21 cellular contexts compared by ENCODE assay signal in the genomic region with DNA sequence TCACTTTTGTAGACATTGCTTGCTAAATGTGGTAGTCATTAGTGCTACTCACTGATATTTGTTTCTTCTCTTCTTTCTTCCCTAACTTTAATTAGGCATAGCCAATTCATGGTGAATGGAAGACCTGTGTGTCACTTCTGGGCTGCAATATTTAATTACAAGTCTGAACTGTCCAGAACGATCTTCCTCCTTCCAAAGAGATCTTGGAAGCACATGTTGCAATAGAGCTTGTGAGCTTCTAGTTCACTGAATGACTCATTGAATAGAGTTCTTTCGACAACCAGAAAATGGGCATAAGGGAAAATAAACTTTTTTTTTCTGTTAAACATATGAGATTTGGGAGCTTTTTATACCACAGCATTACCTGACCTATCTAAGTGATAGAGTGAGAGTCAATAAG.
DNase-seq lines count a peak whose midpoint lies in the region; ATAC-seq and TF ChIP-seq lines count a peak whose summit lies in the region.
"Had no signal": no experiment of that assay in that cellular context is flagged by ENCODE, and none has a peak within 500 bp of the region (broad histone marks: within the 10 kb centered on the region; RNA-seq: fewer than 3 reads in every experiment).

No MANE protein-coding gene starts in this region.

- DNase-seq in HCEC 1CT (peak; percentile 29), epithelial cell of prostate (ENCODE audit: low read depth, low spot score) (peak; percentile 26), stromal cell of bone marrow (ENCODE audit: low read depth) (peak; percentile 39), Right ventricle myocardium inferior (ENCODE audit: missing footprints) (no peak), lower leg skin (ENCODE audit: low spot score in 2 of 2) (no peak)
- DNase-seq: activated CD4-positive, alpha-beta T cell treated with anti-CD3 and anti-CD28 coated beads, Interleukin-2, amount 10 ng/mL, durations not matched to agents 7 days and 5 days; activated gamma-delta T cell treated with Interleukin-2 at 50 U/mL for 16 hours; erythroblast; hippocampal formation; kidney; naive B cell; NCI-H1436; NCI-H2171 treated with DMSO at 0.1 percent for 48 hours; NCI-H82; ovary; RPMI8226; stimulated activated CD4-positive, alpha-beta T cell treated with anti-CD3 and anti-CD28 coated beads, Interleukin-2, amount 100 ng/mL, for 24 hours had no signal

- H3K36me3 ChIP-seq in OCI-LY1 (ENCODE audit: insufficient read depth, low read length) = no peaks in the 10 kb centered on the region
- H3K36me3 ChIP-seq: BLaER1, ovary, vagina had no signal

- intact Hi-C loops in Right ventricle myocardium inferior (cut with DNase I) = no loop called here
- intact Hi-C loops in lower leg skin (cut with DNase I; ENCODE audit: low total_unique reads) = no loop called here

- H3K9ac ChIP-seq in OCI-LY1 (ENCODE audit: low read length) = no peak overlapping the region
- H3K9ac ChIP-seq: BLaER1 had no signal

- H3K27ac ChIP-seq in OCI-LY1 (ENCODE audit: low read depth, low read length, poor library complexity, severe bottlenecking) = no peak overlapping the region
- H3K27ac ChIP-seq in epithelial cell of prostate = peak overlapping the region; percentile 21
- H3K27ac ChIP-seq: BLaER1, ovary, vagina had no signal

- no peaks in the 10 kb centered on the region for H3F3A ChIP-seq in OCI-LY1 (ENCODE audit: insufficient read depth, low read length)

- H3K4me3 ChIP-seq in OCI-LY1 (ENCODE audit: low read depth, low read length, poor library complexity, severe bottlenecking) (no peak overlapping the region), lower leg skin (ENCODE audit: low read depth, poor library complexity, severe bottlenecking) (no peak overlapping the region)
- H3K4me3 ChIP-seq: BLaER1, ovary, vagina had no signal

- H3K4me2 ChIP-seq in OCI-LY1 (ENCODE audit: low read length) = no peak overlapping the region
- H3K4me2 ChIP-seq: BLaER1 had no signal

- H4K20me1 ChIP-seq in OCI-LY1 (ENCODE audit: insufficient read depth, low read length) = no peaks in the 10 kb centered on the region
- H4K20me1 ChIP-seq: BLaER1 had no signal

- peaks cover 2% of the 10 kb centered on the region for H3K4me1 ChIP-seq in OCI-LY1 (ENCODE audit: insufficient read depth, low read length, severe bottlenecking)
- H3K4me1 ChIP-seq: BLaER1, vagina had no signal

- H3K9me3 ChIP-seq in OCI-LY1 (ENCODE audit: low read length) = peaks cover 8% of the 10 kb centered on the region; the same call in 1 of the 2 replicates
- H3K9me3 ChIP-seq: BLaER1, ovary, vagina had no signal

- no peaks in the 10 kb centered on the region for H3K27me3 ChIP-seq in OCI-LY1 (ENCODE audit: insufficient read depth, low read length)
- H3K27me3 ChIP-seq: BLaER1, ovary, vagina had no signal

- no peak for TF ChIP-seq CTCF in OCI-LY1 (IDR thresholded peaks at IDR 0.05; ENCODE audit: low read length)
- no peak for TF ChIP-seq CTCF in lower leg skin (IDR thresholded peaks at IDR 0.05)

- TF ChIP-seq POLR2A in lower leg skin (IDR thresholded peaks at IDR 0.05) = no peak

- peak overlapping the region; percentile 77 for H2AFZ ChIP-seq in OCI-LY1 (ENCODE audit: low read length)

- no peaks in the 10 kb centered on the region for H3K9me2 ChIP-seq in OCI-LY1 (ENCODE audit: low read depth, low read length)

- ATAC-seq in Right ventricle myocardium inferior = no peak
- ATAC-seq in GM21576 (IDR thresholded peaks at IDR 0.05; ENCODE audit: unreplicated experiment) = no peak

- no peaks in the 10 kb centered on the region for H3K79me2 ChIP-seq in OCI-LY1 (ENCODE audit: insufficient read depth, low read length)

- WGBS in lower leg skin, 2 donors = 50 to 63% methylated on average over 2 of the region's 2 CpGs

Comparison
In these comparisons a context has a peak if more than half of its experiments do, and no peak if none do; other contexts are left out.
1. DNase-seq: peak in HCEC 1CT (single experiment), epithelial cell of prostate (single experiment) and stromal cell of bone marrow (single experiment); none in Right ventricle myocardium inferior (single experiment) and lower leg skin (0 of 2).